1 cellular context compared by ENCODE assay signal in the genomic region with DNA sequence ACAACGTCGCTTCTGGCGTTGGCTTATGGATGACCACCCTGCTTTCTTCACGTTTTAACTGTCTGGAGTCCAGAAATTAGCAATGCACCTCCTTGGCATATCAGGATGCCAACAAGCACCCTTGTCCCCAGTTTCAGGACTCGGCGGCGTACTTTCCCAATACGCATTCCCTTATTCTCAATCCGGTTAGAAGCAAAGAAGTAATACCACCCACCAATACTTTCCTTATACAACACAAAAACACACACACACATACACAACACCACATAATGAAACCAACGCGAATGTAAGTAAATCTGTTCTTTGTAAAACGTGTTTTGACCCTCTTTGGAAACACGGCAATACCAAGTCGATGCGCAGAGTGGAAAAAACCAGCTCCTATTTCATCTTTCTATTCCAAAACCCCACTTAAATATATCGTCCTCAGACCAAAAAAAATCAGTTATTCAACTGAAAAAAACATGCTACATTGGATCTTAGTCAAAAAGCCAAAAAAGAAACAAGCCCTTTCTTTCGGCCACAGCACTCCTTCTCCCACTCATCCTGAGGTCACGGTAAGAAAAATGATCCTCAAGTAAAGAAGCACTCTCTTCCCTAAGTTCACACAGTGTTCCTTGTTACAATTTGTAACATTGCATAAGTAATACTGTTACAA.
TF ChIP-seq lines count a peak whose summit lies in the region.

No MANE protein-coding gene starts in this region.

TF ChIP-seq in WTC11, 78 proteins besides CTCF, POLR2A, EP300 and RAD21 (continued from another document):
- TF ChIP-seq, protein P1, sequence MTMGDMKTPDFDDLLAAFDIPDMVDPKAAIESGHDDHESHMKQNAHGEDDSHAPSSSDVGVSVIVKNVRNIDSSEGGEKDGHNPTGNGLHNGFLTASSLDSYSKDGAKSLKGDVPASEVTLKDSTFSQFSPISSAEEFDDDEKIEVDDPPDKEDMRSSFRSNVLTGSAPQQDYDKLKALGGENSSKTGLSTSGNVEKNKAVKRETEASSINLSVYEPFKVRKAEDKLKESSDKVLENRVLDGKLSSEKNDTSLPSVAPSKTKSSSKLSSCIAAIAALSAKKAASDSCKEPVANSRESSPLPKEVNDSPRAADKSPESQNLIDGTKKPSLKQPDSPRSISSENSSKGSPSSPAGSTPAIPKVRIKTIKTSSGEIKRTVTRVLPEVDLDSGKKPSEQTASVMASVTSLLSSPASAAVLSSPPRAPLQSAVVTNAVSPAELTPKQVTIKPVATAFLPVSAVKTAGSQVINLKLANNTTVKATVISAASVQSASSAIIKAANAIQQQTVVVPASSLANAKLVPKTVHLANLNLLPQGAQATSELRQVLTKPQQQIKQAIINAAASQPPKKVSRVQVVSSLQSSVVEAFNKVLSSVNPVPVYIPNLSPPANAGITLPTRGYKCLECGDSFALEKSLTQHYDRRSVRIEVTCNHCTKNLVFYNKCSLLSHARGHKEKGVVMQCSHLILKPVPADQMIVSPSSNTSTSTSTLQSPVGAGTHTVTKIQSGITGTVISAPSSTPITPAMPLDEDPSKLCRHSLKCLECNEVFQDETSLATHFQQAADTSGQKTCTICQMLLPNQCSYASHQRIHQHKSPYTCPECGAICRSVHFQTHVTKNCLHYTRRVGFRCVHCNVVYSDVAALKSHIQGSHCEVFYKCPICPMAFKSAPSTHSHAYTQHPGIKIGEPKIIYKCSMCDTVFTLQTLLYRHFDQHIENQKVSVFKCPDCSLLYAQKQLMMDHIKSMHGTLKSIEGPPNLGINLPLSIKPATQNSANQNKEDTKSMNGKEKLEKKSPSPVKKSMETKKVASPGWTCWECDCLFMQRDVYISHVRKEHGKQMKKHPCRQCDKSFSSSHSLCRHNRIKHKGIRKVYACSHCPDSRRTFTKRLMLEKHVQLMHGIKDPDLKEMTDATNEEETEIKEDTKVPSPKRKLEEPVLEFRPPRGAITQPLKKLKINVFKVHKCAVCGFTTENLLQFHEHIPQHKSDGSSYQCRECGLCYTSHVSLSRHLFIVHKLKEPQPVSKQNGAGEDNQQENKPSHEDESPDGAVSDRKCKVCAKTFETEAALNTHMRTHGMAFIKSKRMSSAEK (CRISPR knock-in tag; IDR thresholded peaks at IDR 0.05; ENCODE audit: borderline replicate concordance), result peak; percentile 99
- TF ChIP-seq JAZF1 (CRISPR knock-in tag; IDR thresholded peaks at IDR 0.05), result no peak
- peak; percentile 99 for TF ChIP-seq RORB (CRISPR knock-in tag; IDR thresholded peaks at IDR 0.05)
- TF ChIP-seq, protein P2, sequence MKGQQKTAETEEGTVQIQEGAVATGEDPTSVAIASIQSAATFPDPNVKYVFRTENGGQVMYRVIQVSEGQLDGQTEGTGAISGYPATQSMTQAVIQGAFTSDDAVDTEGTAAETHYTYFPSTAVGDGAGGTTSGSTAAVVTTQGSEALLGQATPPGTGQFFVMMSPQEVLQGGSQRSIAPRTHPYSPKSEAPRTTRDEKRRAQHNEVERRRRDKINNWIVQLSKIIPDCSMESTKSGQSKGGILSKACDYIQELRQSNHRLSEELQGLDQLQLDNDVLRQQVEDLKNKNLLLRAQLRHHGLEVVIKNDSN (CRISPR knock-in tag; IDR thresholded peaks at IDR 0.05), result no peak
- no peak for TF ChIP-seq ZNF317 (CRISPR knock-in tag; IDR thresholded peaks at IDR 0.05; ENCODE audit: borderline replicate concordance, low read depth)
- TF ChIP-seq, protein P3, sequence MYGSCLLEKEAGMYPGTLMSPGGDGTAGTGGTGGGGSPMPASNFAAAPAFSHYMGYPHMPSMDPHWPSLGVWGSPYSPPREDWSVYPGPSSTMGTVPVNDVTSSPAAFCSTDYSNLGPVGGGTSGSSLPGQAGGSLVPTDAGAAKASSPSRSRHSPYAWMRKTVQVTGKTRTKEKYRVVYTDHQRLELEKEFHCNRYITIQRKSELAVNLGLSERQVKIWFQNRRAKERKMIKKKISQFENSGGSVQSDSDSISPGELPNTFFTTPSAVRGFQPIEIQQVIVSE (CRISPR knock-in tag; IDR thresholded peaks at IDR 0.05; ENCODE audit: borderline replicate concordance), result peak; percentile 99
- peak; percentile 99 for TF ChIP-seq EMX1 (CRISPR knock-in tag; IDR thresholded peaks at IDR 0.05)
- peak; percentile 97 for TF ChIP-seq ZNF671 (CRISPR knock-in tag; IDR thresholded peaks at IDR 0.05)
- TF ChIP-seq ZNF416 (CRISPR knock-in tag; IDR thresholded peaks at IDR 0.05), result peak; percentile 96
- TF ChIP-seq, protein P4, sequence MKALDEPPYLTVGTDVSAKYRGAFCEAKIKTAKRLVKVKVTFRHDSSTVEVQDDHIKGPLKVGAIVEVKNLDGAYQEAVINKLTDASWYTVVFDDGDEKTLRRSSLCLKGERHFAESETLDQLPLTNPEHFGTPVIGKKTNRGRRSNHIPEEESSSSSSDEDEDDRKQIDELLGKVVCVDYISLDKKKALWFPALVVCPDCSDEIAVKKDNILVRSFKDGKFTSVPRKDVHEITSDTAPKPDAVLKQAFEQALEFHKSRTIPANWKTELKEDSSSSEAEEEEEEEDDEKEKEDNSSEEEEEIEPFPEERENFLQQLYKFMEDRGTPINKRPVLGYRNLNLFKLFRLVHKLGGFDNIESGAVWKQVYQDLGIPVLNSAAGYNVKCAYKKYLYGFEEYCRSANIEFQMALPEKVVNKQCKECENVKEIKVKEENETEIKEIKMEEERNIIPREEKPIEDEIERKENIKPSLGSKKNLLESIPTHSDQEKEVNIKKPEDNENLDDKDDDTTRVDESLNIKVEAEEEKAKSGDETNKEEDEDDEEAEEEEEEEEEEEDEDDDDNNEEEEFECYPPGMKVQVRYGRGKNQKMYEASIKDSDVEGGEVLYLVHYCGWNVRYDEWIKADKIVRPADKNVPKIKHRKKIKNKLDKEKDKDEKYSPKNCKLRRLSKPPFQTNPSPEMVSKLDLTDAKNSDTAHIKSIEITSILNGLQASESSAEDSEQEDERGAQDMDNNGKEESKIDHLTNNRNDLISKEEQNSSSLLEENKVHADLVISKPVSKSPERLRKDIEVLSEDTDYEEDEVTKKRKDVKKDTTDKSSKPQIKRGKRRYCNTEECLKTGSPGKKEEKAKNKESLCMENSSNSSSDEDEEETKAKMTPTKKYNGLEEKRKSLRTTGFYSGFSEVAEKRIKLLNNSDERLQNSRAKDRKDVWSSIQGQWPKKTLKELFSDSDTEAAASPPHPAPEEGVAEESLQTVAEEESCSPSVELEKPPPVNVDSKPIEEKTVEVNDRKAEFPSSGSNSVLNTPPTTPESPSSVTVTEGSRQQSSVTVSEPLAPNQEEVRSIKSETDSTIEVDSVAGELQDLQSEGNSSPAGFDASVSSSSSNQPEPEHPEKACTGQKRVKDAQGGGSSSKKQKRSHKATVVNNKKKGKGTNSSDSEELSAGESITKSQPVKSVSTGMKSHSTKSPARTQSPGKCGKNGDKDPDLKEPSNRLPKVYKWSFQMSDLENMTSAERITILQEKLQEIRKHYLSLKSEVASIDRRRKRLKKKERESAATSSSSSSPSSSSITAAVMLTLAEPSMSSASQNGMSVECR (CRISPR knock-in tag; IDR thresholded peaks at IDR 0.05; ENCODE audit: borderline replicate concordance), result no peak
- TF ChIP-seq AR (CRISPR knock-in tag; IDR thresholded peaks at IDR 0.05), result peak; percentile 97
